ENCODE assay signal across 1 cellular context in the genomic region with DNA sequence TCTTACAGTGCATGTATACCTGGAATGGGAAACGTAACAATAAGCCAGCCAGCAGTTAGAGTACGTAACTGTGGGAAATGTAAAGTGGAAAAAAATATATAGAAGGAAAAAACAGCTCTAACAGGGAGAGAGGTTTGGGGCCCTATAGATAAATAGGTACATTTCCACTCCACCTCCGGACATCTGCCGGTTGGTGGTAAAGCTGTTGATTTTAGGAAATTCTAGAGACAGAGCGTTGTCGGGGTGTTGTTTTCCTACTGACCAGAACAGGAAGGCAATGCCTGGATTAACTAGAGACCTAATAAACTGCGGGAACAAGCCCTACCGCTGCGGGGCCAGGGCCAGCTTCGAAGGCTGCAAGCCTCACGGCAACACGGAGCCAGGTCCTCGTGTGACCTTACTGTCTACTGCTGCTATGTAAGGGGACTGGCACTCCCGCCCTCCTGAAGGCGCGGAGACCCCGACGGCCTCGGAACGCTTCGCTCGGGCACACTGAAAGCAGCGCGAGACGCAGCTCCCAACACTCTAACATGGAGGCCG.
TF ChIP-seq lines count a peak whose summit lies in the region.

No MANE protein-coding gene starts in this region.

TF ChIP-seq in HepG2, 621 proteins besides CTCF, POLR2A, EP300 and RAD21 (continued from another document and continues in another):
- TF ChIP-seq, protein P1, sequence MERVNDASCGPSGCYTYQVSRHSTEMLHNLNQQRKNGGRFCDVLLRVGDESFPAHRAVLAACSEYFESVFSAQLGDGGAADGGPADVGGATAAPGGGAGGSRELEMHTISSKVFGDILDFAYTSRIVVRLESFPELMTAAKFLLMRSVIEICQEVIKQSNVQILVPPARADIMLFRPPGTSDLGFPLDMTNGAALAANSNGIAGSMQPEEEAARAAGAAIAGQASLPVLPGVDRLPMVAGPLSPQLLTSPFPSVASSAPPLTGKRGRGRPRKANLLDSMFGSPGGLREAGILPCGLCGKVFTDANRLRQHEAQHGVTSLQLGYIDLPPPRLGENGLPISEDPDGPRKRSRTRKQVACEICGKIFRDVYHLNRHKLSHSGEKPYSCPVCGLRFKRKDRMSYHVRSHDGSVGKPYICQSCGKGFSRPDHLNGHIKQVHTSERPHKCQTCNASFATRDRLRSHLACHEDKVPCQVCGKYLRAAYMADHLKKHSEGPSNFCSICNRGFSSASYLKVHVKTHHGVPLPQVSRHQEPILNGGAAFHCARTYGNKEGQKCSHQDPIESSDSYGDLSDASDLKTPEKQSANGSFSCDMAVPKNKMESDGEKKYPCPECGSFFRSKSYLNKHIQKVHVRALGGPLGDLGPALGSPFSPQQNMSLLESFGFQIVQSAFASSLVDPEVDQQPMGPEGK (CRISPR knock-in tag; IDR thresholded peaks at IDR 0.05): no peak
- TF ChIP-seq, protein P2, sequence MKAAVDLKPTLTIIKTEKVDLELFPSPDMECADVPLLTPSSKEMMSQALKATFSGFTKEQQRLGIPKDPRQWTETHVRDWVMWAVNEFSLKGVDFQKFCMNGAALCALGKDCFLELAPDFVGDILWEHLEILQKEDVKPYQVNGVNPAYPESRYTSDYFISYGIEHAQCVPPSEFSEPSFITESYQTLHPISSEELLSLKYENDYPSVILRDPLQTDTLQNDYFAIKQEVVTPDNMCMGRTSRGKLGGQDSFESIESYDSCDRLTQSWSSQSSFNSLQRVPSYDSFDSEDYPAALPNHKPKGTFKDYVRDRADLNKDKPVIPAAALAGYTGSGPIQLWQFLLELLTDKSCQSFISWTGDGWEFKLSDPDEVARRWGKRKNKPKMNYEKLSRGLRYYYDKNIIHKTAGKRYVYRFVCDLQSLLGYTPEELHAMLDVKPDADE (CRISPR knock-in tag; IDR thresholded peaks at IDR 0.05): no peak
- TF ChIP-seq ZNF329 (CRISPR knock-in tag; IDR thresholded peaks at IDR 0.05; ENCODE audit: low read depth) (0 out of 2 replicates have a peak, but pooled peaks have one; percentile 27), FOXM1 (CRISPR knock-in tag; IDR thresholded peaks at IDR 0.05) (no peak), TEAD3 (CRISPR knock-in tag; optimal IDR thresholded peaks at IDR 0.05; ENCODE audit: borderline replicate concordance) (peak; percentile 59), PHF5A (CRISPR knock-in tag; IDR thresholded peaks at IDR 0.05; ENCODE audit: low read depth, unreplicated experiment) (no peak), ZMAT3 (CRISPR knock-in tag; conservative IDR thresholded peaks at IDR 0.05) (no peak), NRL (CRISPR knock-in tag; IDR thresholded peaks at IDR 0.05; ENCODE audit: borderline replicate concordance) (peak; percentile 81), ZSCAN12 (CRISPR knock-in tag; IDR thresholded peaks at IDR 0.05) (no peak; the same call in 1 of the 2 replicates), ZNF343 (CRISPR knock-in tag; IDR thresholded peaks at IDR 0.05) (no peak), ZNF629 (CRISPR knock-in tag; conservative IDR thresholded peaks at IDR 0.05) (no peak), ZNF331 (CRISPR knock-in tag; IDR thresholded peaks at IDR 0.05) (peak; percentile 46), MZF1 (CRISPR knock-in tag; IDR thresholded peaks at IDR 0.05; ENCODE audit: borderline replicate concordance) (no peak), SCMH1 (CRISPR knock-in tag; IDR thresholded peaks at IDR 0.05; ENCODE audit: borderline replicate concordance) (no peak), DNMT1 (CRISPR knock-in tag; IDR thresholded peaks at IDR 0.05) (no peak), ZNF567 (CRISPR knock-in tag; IDR thresholded peaks at IDR 0.05; ENCODE audit: borderline replicate concordance) (0 out of 2 replicates have a peak, but pooled peaks have one; percentile 53), FOSL2 (CRISPR knock-in tag; IDR thresholded peaks at IDR 0.05) (peak; percentile 41; the same call in 1 of the 2 replicates), KAT7 (CRISPR knock-in tag; IDR thresholded peaks at IDR 0.05; ENCODE audit: borderline replicate concordance) (no peak), CREB1 (IDR thresholded peaks at IDR 0.05) (no peak), CREB1 (CRISPR knock-in tag; IDR thresholded peaks at IDR 0.05) (peak; percentile 24; the same call in 1 of the 2 replicates)
- TF ChIP-seq, protein P3, sequence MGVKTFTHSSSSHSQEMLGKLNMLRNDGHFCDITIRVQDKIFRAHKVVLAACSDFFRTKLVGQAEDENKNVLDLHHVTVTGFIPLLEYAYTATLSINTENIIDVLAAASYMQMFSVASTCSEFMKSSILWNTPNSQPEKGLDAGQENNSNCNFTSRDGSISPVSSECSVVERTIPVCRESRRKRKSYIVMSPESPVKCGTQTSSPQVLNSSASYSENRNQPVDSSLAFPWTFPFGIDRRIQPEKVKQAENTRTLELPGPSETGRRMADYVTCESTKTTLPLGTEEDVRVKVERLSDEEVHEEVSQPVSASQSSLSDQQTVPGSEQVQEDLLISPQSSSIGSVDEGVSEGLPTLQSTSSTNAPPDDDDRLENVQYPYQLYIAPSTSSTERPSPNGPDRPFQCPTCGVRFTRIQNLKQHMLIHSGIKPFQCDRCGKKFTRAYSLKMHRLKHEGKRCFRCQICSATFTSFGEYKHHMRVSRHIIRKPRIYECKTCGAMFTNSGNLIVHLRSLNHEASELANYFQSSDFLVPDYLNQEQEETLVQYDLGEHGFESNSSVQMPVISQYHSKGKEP (CRISPR knock-in tag; IDR thresholded peaks at IDR 0.05): no peak
- TF ChIP-seq, protein P4, sequence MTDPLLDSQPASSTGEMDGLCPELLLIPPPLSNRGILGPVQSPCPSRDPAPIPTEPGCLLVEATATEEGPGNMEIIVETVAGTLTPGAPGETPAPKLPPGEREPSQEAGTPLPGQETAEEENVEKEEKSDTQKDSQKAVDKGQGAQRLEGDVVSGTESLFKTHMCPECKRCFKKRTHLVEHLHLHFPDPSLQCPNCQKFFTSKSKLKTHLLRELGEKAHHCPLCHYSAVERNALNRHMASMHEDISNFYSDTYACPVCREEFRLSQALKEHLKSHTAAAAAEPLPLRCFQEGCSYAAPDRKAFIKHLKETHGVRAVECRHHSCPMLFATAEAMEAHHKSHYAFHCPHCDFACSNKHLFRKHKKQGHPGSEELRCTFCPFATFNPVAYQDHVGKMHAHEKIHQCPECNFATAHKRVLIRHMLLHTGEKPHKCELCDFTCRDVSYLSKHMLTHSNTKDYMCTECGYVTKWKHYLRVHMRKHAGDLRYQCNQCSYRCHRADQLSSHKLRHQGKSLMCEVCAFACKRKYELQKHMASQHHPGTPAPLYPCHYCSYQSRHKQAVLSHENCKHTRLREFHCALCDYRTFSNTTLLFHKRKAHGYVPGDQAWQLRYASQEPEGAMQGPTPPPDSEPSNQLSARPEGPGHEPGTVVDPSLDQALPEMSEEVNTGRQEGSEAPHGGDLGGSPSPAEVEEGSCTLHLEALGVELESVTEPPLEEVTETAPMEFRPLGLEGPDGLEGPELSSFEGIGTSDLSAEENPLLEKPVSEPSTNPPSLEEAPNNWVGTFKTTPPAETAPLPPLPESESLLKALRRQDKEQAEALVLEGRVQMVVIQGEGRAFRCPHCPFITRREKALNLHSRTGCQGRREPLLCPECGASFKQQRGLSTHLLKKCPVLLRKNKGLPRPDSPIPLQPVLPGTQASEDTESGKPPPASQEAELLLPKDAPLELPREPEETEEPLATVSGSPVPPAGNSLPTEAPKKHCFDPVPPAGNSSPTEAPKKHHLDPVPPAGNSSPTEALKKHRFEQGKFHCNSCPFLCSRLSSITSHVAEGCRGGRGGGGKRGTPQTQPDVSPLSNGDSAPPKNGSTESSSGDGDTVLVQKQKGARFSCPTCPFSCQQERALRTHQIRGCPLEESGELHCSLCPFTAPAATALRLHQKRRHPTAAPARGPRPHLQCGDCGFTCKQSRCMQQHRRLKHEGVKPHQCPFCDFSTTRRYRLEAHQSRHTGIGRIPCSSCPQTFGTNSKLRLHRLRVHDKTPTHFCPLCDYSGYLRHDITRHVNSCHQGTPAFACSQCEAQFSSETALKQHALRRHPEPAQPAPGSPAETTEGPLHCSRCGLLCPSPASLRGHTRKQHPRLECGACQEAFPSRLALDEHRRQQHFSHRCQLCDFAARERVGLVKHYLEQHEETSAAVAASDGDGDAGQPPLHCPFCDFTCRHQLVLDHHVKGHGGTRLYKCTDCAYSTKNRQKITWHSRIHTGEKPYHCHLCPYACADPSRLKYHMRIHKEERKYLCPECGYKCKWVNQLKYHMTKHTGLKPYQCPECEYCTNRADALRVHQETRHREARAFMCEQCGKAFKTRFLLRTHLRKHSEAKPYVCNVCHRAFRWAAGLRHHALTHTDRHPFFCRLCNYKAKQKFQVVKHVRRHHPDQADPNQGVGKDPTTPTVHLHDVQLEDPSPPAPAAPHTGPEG (CRISPR knock-in tag; IDR thresholded peaks at IDR 0.05): peak; percentile 89
- TF ChIP-seq, protein P5, sequence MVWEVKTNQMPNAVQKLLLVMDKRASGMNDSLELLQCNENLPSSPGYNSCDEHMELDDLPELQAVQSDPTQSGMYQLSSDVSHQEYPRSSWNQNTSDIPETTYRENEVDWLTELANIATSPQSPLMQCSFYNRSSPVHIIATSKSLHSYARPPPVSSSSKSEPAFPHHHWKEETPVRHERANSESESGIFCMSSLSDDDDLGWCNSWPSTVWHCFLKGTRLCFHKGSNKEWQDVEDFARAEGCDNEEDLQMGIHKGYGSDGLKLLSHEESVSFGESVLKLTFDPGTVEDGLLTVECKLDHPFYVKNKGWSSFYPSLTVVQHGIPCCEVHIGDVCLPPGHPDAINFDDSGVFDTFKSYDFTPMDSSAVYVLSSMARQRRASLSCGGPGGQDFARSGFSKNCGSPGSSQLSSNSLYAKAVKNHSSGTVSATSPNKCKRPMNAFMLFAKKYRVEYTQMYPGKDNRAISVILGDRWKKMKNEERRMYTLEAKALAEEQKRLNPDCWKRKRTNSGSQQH (CRISPR knock-in tag; IDR thresholded peaks at IDR 0.05; ENCODE audit: low read depth): no peak
- TF ChIP-seq, protein P6, sequence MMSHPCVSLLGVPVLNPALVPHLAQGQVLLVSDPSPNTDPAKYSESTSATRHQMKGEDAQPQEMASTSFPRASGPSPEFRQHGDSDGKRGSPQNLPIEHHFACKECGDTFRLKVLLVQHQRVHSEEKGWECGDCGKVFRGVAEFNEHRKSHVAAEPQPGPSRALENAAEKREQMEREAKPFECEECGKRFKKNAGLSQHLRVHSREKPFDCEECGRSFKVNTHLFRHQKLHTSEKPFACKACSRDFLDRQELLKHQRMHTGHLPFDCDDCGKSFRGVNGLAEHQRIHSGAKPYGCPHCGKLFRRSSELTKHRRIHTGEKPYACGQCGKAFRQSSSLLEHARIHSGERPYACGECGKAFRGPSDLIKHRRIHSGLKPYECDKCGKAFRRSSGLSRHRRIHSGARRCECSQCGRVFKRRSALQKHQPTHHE (CRISPR knock-in tag; IDR thresholded peaks at IDR 0.05; ENCODE audit: borderline replicate concordance): peak; percentile 32; the same call in 1 of the 2 replicates
- TF ChIP-seq, protein P7, sequence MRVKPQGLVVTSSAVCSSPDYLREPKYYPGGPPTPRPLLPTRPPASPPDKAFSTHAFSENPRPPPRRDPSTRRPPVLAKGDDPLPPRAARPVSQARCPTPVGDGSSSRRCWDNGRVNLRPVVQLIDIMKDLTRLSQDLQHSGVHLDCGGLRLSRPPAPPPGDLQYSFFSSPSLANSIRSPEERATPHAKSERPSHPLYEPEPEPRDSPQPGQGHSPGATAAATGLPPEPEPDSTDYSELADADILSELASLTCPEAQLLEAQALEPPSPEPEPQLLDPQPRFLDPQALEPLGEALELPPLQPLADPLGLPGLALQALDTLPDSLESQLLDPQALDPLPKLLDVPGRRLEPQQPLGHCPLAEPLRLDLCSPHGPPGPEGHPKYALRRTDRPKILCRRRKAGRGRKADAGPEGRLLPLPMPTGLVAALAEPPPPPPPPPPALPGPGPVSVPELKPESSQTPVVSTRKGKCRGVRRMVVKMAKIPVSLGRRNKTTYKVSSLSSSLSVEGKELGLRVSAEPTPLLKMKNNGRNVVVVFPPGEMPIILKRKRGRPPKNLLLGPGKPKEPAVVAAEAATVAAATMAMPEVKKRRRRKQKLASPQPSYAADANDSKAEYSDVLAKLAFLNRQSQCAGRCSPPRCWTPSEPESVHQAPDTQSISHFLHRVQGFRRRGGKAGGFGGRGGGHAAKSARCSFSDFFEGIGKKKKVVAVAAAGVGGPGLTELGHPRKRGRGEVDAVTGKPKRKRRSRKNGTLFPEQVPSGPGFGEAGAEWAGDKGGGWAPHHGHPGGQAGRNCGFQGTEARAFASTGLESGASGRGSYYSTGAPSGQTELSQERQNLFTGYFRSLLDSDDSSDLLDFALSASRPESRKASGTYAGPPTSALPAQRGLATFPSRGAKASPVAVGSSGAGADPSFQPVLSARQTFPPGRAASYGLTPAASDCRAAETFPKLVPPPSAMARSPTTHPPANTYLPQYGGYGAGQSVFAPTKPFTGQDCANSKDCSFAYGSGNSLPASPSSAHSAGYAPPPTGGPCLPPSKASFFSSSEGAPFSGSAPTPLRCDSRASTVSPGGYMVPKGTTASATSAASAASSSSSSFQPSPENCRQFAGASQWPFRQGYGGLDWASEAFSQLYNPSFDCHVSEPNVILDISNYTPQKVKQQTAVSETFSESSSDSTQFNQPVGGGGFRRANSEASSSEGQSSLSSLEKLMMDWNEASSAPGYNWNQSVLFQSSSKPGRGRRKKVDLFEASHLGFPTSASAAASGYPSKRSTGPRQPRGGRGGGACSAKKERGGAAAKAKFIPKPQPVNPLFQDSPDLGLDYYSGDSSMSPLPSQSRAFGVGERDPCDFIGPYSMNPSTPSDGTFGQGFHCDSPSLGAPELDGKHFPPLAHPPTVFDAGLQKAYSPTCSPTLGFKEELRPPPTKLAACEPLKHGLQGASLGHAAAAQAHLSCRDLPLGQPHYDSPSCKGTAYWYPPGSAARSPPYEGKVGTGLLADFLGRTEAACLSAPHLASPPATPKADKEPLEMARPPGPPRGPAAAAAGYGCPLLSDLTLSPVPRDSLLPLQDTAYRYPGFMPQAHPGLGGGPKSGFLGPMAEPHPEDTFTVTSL (CRISPR knock-in tag; IDR thresholded peaks at IDR 0.05; ENCODE audit: borderline replicate concordance): 0 out of 2 replicates have a peak, but pooled peaks have one; percentile 25
